8 cellular contexts compared by ENCODE assay signal in genomic region chr4:186189656-186190055, GRCh38. TPM values are rescaled to one million over a fixed set of nuclear protein-coding genes. Genes with fewer than 3 reads are reported as not detected.
DNase-seq lines count a peak whose midpoint lies in the region; ATAC-seq and TF ChIP-seq lines count a peak whose summit lies in the region.

No MANE protein-coding gene starts in this region.

- H3K9me3 ChIP-seq in breast epithelium (no peaks in the 10 kb centered on the region), muscle layer of colon (ENCODE audit: low read length) (no peaks in the 10 kb centered on the region)

- peak overlapping the region; percentile 87 for H3K4me3 Mint-ChIP-seq in MCF 10A (ENCODE audit: unreplicated experiment)
- peak overlapping the region; percentile 86 for H3K4me3 Mint-ChIP-seq in activated naive CD8-positive, alpha-beta T cell treated with anti-CD3 and anti-CD28 coated beads for 36 hours
- H3K4me3 Mint-ChIP-seq in type B pancreatic cell: peak overlapping the region; percentile 89

- H3K27ac ChIP-seq in breast epithelium: peak overlapping the region in 1 of 2 donors; percentile 99
- peak overlapping the region; percentile 96 for H3K27ac ChIP-seq in muscle layer of colon (ENCODE audit: low read depth, low read length)

- no peaks in the 10 kb centered on the region for H3K27me3 Mint-ChIP-seq in MCF 10A (ENCODE audit: insufficient read depth, unreplicated experiment)
- peaks cover 5% of the 10 kb centered on the region for H3K27me3 Mint-ChIP-seq in activated naive CD8-positive, alpha-beta T cell treated with anti-CD3 and anti-CD28 coated beads for 36 hours
- peaks cover 21% of the 10 kb centered on the region for H3K27me3 Mint-ChIP-seq in type B pancreatic cell

- H3K36me3 ChIP-seq in breast epithelium (no peaks in the 10 kb centered on the region), muscle layer of colon (ENCODE audit: insufficient read depth, low read length) (peaks cover 10% of the 10 kb centered on the region)

- peaks cover 7% of the 10 kb centered on the region for H3K9me3 Mint-ChIP-seq in MCF 10A (ENCODE audit: unreplicated experiment)
- H3K9me3 Mint-ChIP-seq in activated naive CD8-positive, alpha-beta T cell treated with anti-CD3 and anti-CD28 coated beads for 36 hours: peaks cover 3% of the 10 kb centered on the region
- no peaks in the 10 kb centered on the region for H3K9me3 Mint-ChIP-seq in type B pancreatic cell

- H3K4me1 Mint-ChIP-seq in MCF 10A (ENCODE audit: insufficient read depth, unreplicated experiment): no peaks in the 10 kb centered on the region
- H3K4me1 Mint-ChIP-seq in activated naive CD8-positive, alpha-beta T cell treated with anti-CD3 and anti-CD28 coated beads for 36 hours: peaks cover 28% of the 10 kb centered on the region
- H3K4me1 Mint-ChIP-seq in type B pancreatic cell (ENCODE audit: unreplicated experiment): peaks cover 16% of the 10 kb centered on the region

- POLR2A ChIA-PET in MCF 10A (lab: Yijun Ruan, JAX): interaction anchor here (0.6 to 1.7 kb wide), 2 partner anchors 43 to 663 kb away, joined by 3 read pairs; no protein-coding TSS in a partner anchor

- no peak overlapping the region for H3K4me3 ChIP-seq in breast epithelium
- peak overlapping the region in 1 of 2 donors; percentile 89 for H3K4me3 ChIP-seq in muscle layer of colon (ENCODE audit: low read depth in 1 of 2, low read length in 2 of 2)

- DNase-seq in MCF 10A (ENCODE audit: unreplicated experiment) (no peak), breast epithelium (ENCODE audit: low spot score in 2 of 2) (no peak), type B pancreatic cell (ENCODE audit: extremely low spot score, unreplicated experiment) (no peak), NCI-H1694 treated with DMSO at 0.1 percent for 48 hours (lab: John Stamatoyannopoulos, UW) (no peak), ecto neural progenitor cell (ENCODE audit: low spot score) (no peak)
- DNase-seq in activated naive CD8-positive, alpha-beta T cell treated with anti-CD3 and anti-CD28 coated beads for 36 hours: no peak

- TF ChIP-seq POLR2A in breast epithelium (IDR thresholded peaks at IDR 0.05): no peak

- H3K36me3 Mint-ChIP-seq in MCF 10A (ENCODE audit: insufficient read depth, unreplicated experiment) (peaks cover 9% of the 10 kb centered on the region), type B pancreatic cell (no peaks in the 10 kb centered on the region)
- H3K36me3 Mint-ChIP-seq in activated naive CD8-positive, alpha-beta T cell treated with anti-CD3 and anti-CD28 coated beads for 36 hours: peaks cover 2% of the 10 kb centered on the region

- H3K27ac Mint-ChIP-seq in MCF 10A (ENCODE audit: low read depth, unreplicated experiment) (no peak overlapping the region), type B pancreatic cell (peak overlapping the region; percentile 67)
- peak overlapping the region; percentile 92 for H3K27ac Mint-ChIP-seq in activated naive CD8-positive, alpha-beta T cell treated with anti-CD3 and anti-CD28 coated beads for 36 hours

- intact Hi-C loops in MCF 10A (cut with micrococcal nuclease) (loop anchor here (5.0 kb wide), 1 partner anchor 122 kb away; the partner anchor contains the start of gene TLR3), breast epithelium (cut with DNase I; ENCODE audit: low total_unique reads) (loop anchor here (5.0 to 10.0 kb wide), 2 partner anchors 283 to 1625 kb away; no protein-coding TSS in a partner anchor)

- peak overlapping the region; percentile 89 for H3K9ac ChIP-seq in muscle layer of colon (ENCODE audit: low read length)

- H3K4me1 ChIP-seq in breast epithelium: peaks cover 0 to 6% of the 10 kb centered on the region in 2 donors
- H3K4me1 ChIP-seq in muscle layer of colon (ENCODE audit: insufficient read depth, low read length): peaks cover 36% of the 10 kb centered on the region

- TF ChIP-seq CTCF in MCF 10A (IDR thresholded peaks at IDR 0.05; ENCODE audit: unreplicated experiment) (no peak), breast epithelium (IDR thresholded peaks at IDR 0.05) (no peak), type B pancreatic cell (conservative IDR thresholded peaks at IDR 0.05) (no peak)

- H3K27me3 ChIP-seq in breast epithelium (no peaks in the 10 kb centered on the region), muscle layer of colon (ENCODE audit: control insufficient read depth in 1 of 2, insufficient read depth in 2 of 2, low read length in 2 of 2) (no peaks in the 10 kb centered on the region)

- CTCF ChIA-PET in MCF 10A (lab: Yijun Ruan, JAX): interaction anchor here (0.7 to 1.0 kb wide), 2 partner anchors 26 to 40 kb away, joined by 4 to 5 read pairs; no protein-coding TSS in a partner anchor

- ATAC-seq in GM21447 (IDR thresholded peaks at IDR 0.05; ENCODE audit: unreplicated experiment): no peak

- no TSS peak for BruUV-seq in MCF 10A (replicated peaks; lab: Mats Ljungman, UMichigan)

RNA-seq across cellular contexts. Expression of gene CYP4V2, which starts 1.7 kb away (rescaled TPM):
- total RNA-seq in MCF 10A (2022): 22.1 and 30.2 TPM in 2 replicates
- 10 to 100 TPM; 28.2 to 40.8 (median 36.6) TPM for total RNA-seq in breast epithelium
- total RNA-seq in activated naive CD8-positive, alpha-beta T cell treated with anti-CD3 and anti-CD28 coated beads for 36 hours: 1 to 10 TPM; 6.2 to 6.9 TPM
- total RNA-seq in type B pancreatic cell (ENCODE audit: low replicate concordance): 8.2 and 9.0 TPM in 2 replicates

RNA-seq across cellular contexts. Expression of gene KLKB1, which starts 37.7 kb away (rescaled TPM):
- total RNA-seq in MCF 10A (2022) (0.21 and 0.96 TPM in 2 replicates), breast epithelium (1 to 10 TPM in 1 of 3 donors, under 1 TPM in 2; 0.33 to 1.2 (median 0.96) TPM), type B pancreatic cell (ENCODE audit: low replicate concordance) (0.24 and 0.67 TPM in 2 replicates)
- not detected for total RNA-seq in activated naive CD8-positive, alpha-beta T cell treated with anti-CD3 and anti-CD28 coated beads for 36 hours
